Comparison of ENCODE assay signal across 8 cellular contexts in the genomic region with DNA sequence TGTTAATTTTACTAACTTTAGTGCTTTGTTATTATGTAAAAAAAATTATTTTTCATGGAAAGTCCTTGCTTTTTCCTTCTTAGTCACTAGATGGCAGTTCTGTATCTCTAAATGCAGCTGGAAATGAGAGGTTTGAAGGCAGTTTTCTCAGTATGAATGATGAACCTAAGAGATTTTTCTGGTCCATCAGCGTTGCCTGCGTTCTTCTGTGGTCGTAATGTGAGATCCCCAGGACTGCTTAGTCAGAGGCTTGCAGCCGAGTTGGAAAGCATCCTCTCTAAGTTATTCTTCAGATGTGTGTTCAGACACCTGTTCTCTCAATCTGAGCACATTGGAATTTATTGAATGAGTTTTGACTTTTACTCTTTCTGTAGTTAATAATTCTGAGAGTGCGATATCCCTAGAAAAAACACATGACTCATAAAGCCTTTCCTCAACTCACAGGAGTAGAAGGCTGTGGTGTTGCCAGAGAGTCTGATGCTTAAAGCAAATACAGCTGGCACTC.
DNase-seq lines count a peak whose midpoint lies in the region; ATAC-seq and TF ChIP-seq lines count a peak whose summit lies in the region.

No MANE protein-coding gene starts in this region.

- no TSS peak for BruUV-seq in PC-3 (replicated peaks; lab: Mats Ljungman, UMichigan)

- H3K9ac ChIP-seq in PC-3 (ENCODE audit: low read length), result no peak overlapping the region

- POLR2A ChIA-PET in PC-3 (lab: Charles Lee; ENCODE audit: unreplicated experiment), result no interaction called here

- intact Hi-C loops in PC-3 (cut with micrococcal nuclease) (loop anchor here (1.0 to 5.0 kb wide), 7 partner anchors 41 to 501 kb away; no protein-coding TSS in a partner anchor), cardiac septum (cut with DNase I) (loop anchor here (10.0 kb wide), 1 partner anchor 504 kb away; no protein-coding TSS in a partner anchor)

- H3K9me3 ChIP-seq in PC-3 (ENCODE audit: low read length), result no peaks in the 10 kb centered on the region

- peaks cover 8% of the 10 kb centered on the region; the same call in 1 of the 2 replicates for H3K4me1 ChIP-seq in PC-3 (ENCODE audit: insufficient read depth, low read length)

- no peaks in the 10 kb centered on the region for H3K36me3 ChIP-seq in PC-3 (ENCODE audit: low read depth, low read length)

- CTCF ChIA-PET in PC-3 (lab: Charles Lee), result no interaction called here

- no peaks in the 10 kb centered on the region for H3F3A ChIP-seq in PC-3 (ENCODE audit: low read length, unreplicated experiment)

- peak; percentile 53 for DNase-seq in D341Med (ENCODE audit: low spot score)
- DNase-seq in HT-29 (ENCODE audit: low spot score), result peak; percentile 44
- peak; percentile 88 for DNase-seq in PC-3
- peak; percentile 98 for DNase-seq in fibroblast of mammary gland (ENCODE audit: low read depth)
- peak; percentile 96 for DNase-seq in skeletal muscle cell (ENCODE audit: low read depth)
- DNase-seq in cardiac septum (ENCODE audit: low spot score), result no peak

- no peak overlapping the region for H3K4me2 ChIP-seq in PC-3 (ENCODE audit: low read length)

- no peaks in the 10 kb centered on the region for H3K79me2 ChIP-seq in PC-3 (ENCODE audit: low read length)

- H2AFZ ChIP-seq in PC-3 (ENCODE audit: low read length), result no peak overlapping the region

- H3K9me2 ChIP-seq in PC-3 (replicated peaks; ENCODE audit: low read length), result no peaks in the 10 kb centered on the region

- H3K4me3 ChIP-seq in PC-3 (ENCODE audit: low read length) (no peak overlapping the region), fibroblast of mammary gland (ENCODE audit: control insufficient read depth, low read depth, low read length) (no peak overlapping the region), skeletal muscle cell (ENCODE audit: low read depth, low read length) (no peak overlapping the region)

- H3K27ac ChIP-seq in PC-3 (ENCODE audit: low read length), result no peak overlapping the region

- TF ChIP-seq CTCF in PC-3 (conservative IDR thresholded peaks at IDR 0.05; ENCODE audit: low read depth, low read length) (peak; percentile 93), fibroblast of mammary gland (conservative IDR thresholded peaks at IDR 0.05; ENCODE audit: control insufficient read depth, insufficient read depth, low read depth, low read length) (peak; percentile 79)

- ATAC-seq in PC-3 (peak; percentile 93), GM18520 (IDR thresholded peaks at IDR 0.05; ENCODE audit: unreplicated experiment) (no peak)
- ATAC-seq in activated CD4-positive, CD25-positive, alpha-beta regulatory T cell treated with anti-CD3 and anti-CD28 coated beads, Interleukin-2, amount 50 U/mL, for 24 hours, result no peak

- H3K27me3 ChIP-seq in PC-3 (ENCODE audit: low read length), result no peaks in the 10 kb centered on the region

- peaks cover 4% of the 10 kb centered on the region; the same call in 1 of the 2 replicates for H4K20me1 ChIP-seq in PC-3 (ENCODE audit: low read length)
